9 cellular contexts compared by ENCODE assay signal in genomic region chr11:20647976-20648565, GRCh38. TPM values are rescaled to one million over a fixed set of nuclear protein-coding genes. Genes with fewer than 3 reads are reported as not detected.
DNase-seq lines count a peak whose midpoint lies in the region; ATAC-seq and TF ChIP-seq lines count a peak whose summit lies in the region.
"Had no signal": no experiment of that assay in that cellular context is flagged by ENCODE, and none has a peak within 500 bp of the region (broad histone marks: within the 10 kb centered on the region; RNA-seq: fewer than 3 reads in every experiment).

No MANE protein-coding gene starts in this region.

- H3K4me3 ChIP-seq in sigmoid colon, result no peak overlapping the region

- H3K27ac ChIP-seq in CD4-positive, alpha-beta T cell (ENCODE audit: low read depth, low read length), result no peak overlapping the region
- H3K27ac ChIP-seq in sigmoid colon, result no peak overlapping the region

- no peak overlapping the region for H3K4me3 Mint-ChIP-seq in CD4-positive, alpha-beta T cell
- no peak overlapping the region for H3K4me3 Mint-ChIP-seq in T-helper 2 cell treated with Interferon-gamma antibody and Interleukin-4, amounts not matched to agents 5 μg/mL and 100 μg/mL, for 36 hours
- H3K4me3 Mint-ChIP-seq: T-helper 1 cell treated with Interleukin-12 subunit alpha and Interleukin-12 subunit beta and Interleukin-4 antibody, amounts not matched to agents 30 μg/mL and 1 μg/mL, for 36 hours had no signal

- DNase-seq in CD4-positive, alpha-beta T cell, result peak in 4 of 10 experiments; percentile 1 to 22 (median 10)
- DNase-seq in GM13977 (ENCODE audit: low spot score) (peak; percentile 74), NCI-H446 (lab: John Stamatoyannopoulos, UW) (peak; percentile 58 to 69), head of caudate nucleus (peak in 35 of 42 donors; percentile 12 to 88 (median 64)), sigmoid colon (no peak)
- peak; percentile 43 to 49 for DNase-seq in activated T-cell treated with anti-CD3 and anti-CD28 coated beads, Interleukin-2, amount 50 U/mL, for 48 hours
- DNase-seq in T-helper 2 cell treated with Interferon-gamma antibody and Interleukin-4, amounts not matched to agents 5 μg/mL and 100 μg/mL, for 36 hours (ENCODE audit: low spot score), result no peak

- 40 to 42% methylated on average over 4 of the region's 4 CpGs for WGBS in sigmoid colon, 2 donors

- no peaks in the 10 kb centered on the region for H3K9me3 Mint-ChIP-seq in CD4-positive, alpha-beta T cell
- no peaks in the 10 kb centered on the region for H3K9me3 Mint-ChIP-seq in T-helper 2 cell treated with Interferon-gamma antibody and Interleukin-4, amounts not matched to agents 5 μg/mL and 100 μg/mL, for 36 hours
- H3K9me3 Mint-ChIP-seq: T-helper 1 cell treated with Interleukin-12 subunit alpha and Interleukin-12 subunit beta and Interleukin-4 antibody, amounts not matched to agents 30 μg/mL and 1 μg/mL, for 36 hours had no signal

- in situ Hi-C loops in GM13977 (cut with MboI; ENCODE audit: low pct_unique_long_range_greater_than_20kb, low sequenced_read_pairs, unreplicated experiment), result loop anchor here (25.0 kb wide), 1 partner anchor 1489 kb away; no protein-coding TSS in a partner anchor

- no peaks in the 10 kb centered on the region for H3K36me3 Mint-ChIP-seq in CD4-positive, alpha-beta T cell (ENCODE audit: low read depth)
- no peaks in the 10 kb centered on the region for H3K36me3 Mint-ChIP-seq in T-helper 2 cell treated with Interferon-gamma antibody and Interleukin-4, amounts not matched to agents 5 μg/mL and 100 μg/mL, for 36 hours (ENCODE audit: low read depth)

- TF ChIP-seq POLR2A in sigmoid colon (IDR thresholded peaks at IDR 0.05), result no peak

- no peak for ATAC-seq in CD4-positive, alpha-beta T cell (ENCODE audit: poor library complexity)
- peak; percentile 76 for ATAC-seq in HG03097 (IDR thresholded peaks at IDR 0.05; ENCODE audit: low FRiP score, unreplicated experiment)

- H3K27me3 ChIP-seq in CD4-positive, alpha-beta T cell (ENCODE audit: control insufficient read depth, insufficient read depth, low read length), result no peaks in the 10 kb centered on the region
- peaks cover 0 to 6% (median 0%) of the 10 kb centered on the region in 3 donors for H3K27me3 ChIP-seq in sigmoid colon

- no peaks in the 10 kb centered on the region for H3K36me3 ChIP-seq in sigmoid colon

- H3K27me3 Mint-ChIP-seq in CD4-positive, alpha-beta T cell, result peaks cover 8% of the 10 kb centered on the region
- H3K27me3 Mint-ChIP-seq in T-helper 2 cell treated with Interferon-gamma antibody and Interleukin-4, amounts not matched to agents 5 μg/mL and 100 μg/mL, for 36 hours (ENCODE audit: low read depth), result no peaks in the 10 kb centered on the region

- no peaks in the 10 kb centered on the region for H3K9me3 ChIP-seq in CD4-positive, alpha-beta T cell (ENCODE audit: control insufficient read depth, low read length)
- H3K9me3 ChIP-seq in sigmoid colon, result no peaks in the 10 kb centered on the region

- CTCF ChIA-PET in CD4-positive, alpha-beta T cell (lab: Charles Lee), result no interaction called here

- intact Hi-C loops in CD4-positive, alpha-beta T cell (cut with DNase I, micrococcal nuclease), result loop anchor here in 1 of 2 experiments (2.0 kb wide), 1 partner anchor 1657 kb away; no protein-coding TSS in a partner anchor
- intact Hi-C loops in head of caudate nucleus (cut with DNase I), result no loop called here
- intact Hi-C loops in sigmoid colon (cut with DNase I), result loop anchor here (5.0 kb wide), 2 partner anchors 1484 to 1654 kb away; no protein-coding TSS in a partner anchor

- TF ChIP-seq EP300 in sigmoid colon (IDR thresholded peaks at IDR 0.05), result no peak

- no peak overlapping the region for H3K27ac Mint-ChIP-seq in CD4-positive, alpha-beta T cell
- H3K27ac Mint-ChIP-seq in T-helper 2 cell treated with Interferon-gamma antibody and Interleukin-4, amounts not matched to agents 5 μg/mL and 100 μg/mL, for 36 hours, result no peak overlapping the region
- H3K27ac Mint-ChIP-seq: T-helper 1 cell treated with Interleukin-12 subunit alpha and Interleukin-12 subunit beta and Interleukin-4 antibody, amounts not matched to agents 30 μg/mL and 1 μg/mL, for 36 hours had no signal

- no peaks in the 10 kb centered on the region for H3K4me1 Mint-ChIP-seq in CD4-positive, alpha-beta T cell (ENCODE audit: low read depth)
- H3K4me1 Mint-ChIP-seq in T-helper 2 cell treated with Interferon-gamma antibody and Interleukin-4, amounts not matched to agents 5 μg/mL and 100 μg/mL, for 36 hours (ENCODE audit: low read depth), result no peaks in the 10 kb centered on the region

- TF ChIP-seq CTCF in CD4-positive, alpha-beta T cell (IDR thresholded peaks at IDR 0.05), result peak; percentile 88
- TF ChIP-seq CTCF in GM13977 (IDR thresholded peaks at IDR 0.05; ENCODE audit: extremely low read depth, insufficient read depth, missing control alignments) (peak; percentile 81), sigmoid colon (IDR thresholded peaks at IDR 0.05) (peak in 3 of 4 experiments; percentile 68 to 88 (median 86))

- POLR2A ChIA-PET in CD4-positive, alpha-beta T cell (lab: Charles Lee), result no interaction called here

- no peaks in the 10 kb centered on the region for H3K4me1 ChIP-seq in sigmoid colon

RNA-seq across cellular contexts. Expression of gene NELL1, which starts 21.3 kb away (rescaled TPM):
- total RNA-seq in CD4-positive, alpha-beta T cell, result not detected
- 1 to 10 TPM in 1 of 4 donors, under 1 TPM in 2, not detected in 1; 0.55 to 1.1 (median 0.68) TPM for total RNA-seq in sigmoid colon
- polyA plus RNA-seq in sigmoid colon, result under 1 TPM in 1 of 3 donors, not detected in 2; 0.34 TPM

RNA-seq across cellular contexts. Expression of gene SLC6A5, which starts 48.7 kb away (rescaled TPM):
- total RNA-seq in CD4-positive, alpha-beta T cell, result not detected
- not detected for total RNA-seq in sigmoid colon
- polyA plus RNA-seq in sigmoid colon, result under 1 TPM in 1 of 3 donors, not detected in 2; under 0.01 TPM

Comparison
In these comparisons a context has a peak if more than half of its experiments do, and no peak if none do; other contexts are left out.
1. DNase-seq: peak in GM13977 (single experiment), NCI-H446 (2 of 2), activated T-cell treated with anti-CD3 and anti-CD28 coated beads, Interleukin-2, amount 50 U/mL, for 48 hours (2 of 2) and head of caudate nucleus (35 of 42); none in sigmoid colon (single experiment) and T-helper 2 cell treated with Interferon-gamma antibody and Interleukin-4, amounts not matched to agents 5 μg/mL and 100 μg/mL, for 36 hours (single experiment).
2. Peak in every context shown above with its lines, with median percentiles within 50 percentile points of each other: CTCF ChIP-seq.